8 cellular contexts compared by ENCODE assay signal in the genomic region with DNA sequence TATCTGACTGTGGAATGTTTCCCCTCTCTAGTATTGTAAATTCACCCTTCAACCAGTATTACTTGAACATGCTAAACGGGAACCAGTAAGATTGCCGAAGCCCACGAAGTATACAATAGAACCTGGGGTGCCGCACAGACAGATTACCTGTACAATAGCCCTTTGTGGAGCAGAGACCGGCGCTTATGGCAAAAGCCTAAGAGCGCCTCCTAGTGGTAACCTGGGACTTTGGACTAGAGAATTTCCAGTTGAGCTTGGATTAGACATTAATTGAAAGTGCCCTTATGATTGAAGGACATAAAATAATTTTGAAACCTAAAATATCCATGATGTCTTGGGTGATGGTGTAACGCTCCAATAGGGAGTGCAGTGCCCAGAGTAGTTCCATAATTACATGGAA. TPM values are rescaled to one million over a fixed set of nuclear protein-coding genes. Genes with fewer than 3 reads are reported as not detected.
DNase-seq lines count a peak whose midpoint lies in the region; ATAC-seq and TF ChIP-seq lines count a peak whose summit lies in the region.

No MANE protein-coding gene starts in this region.

- peaks cover 4% of the 10 kb centered on the region for H3K4me1 Mint-ChIP-seq in activated T-helper 17 cell treated with anti-CD3 and anti-CD28 coated beads, Interleukin-2, amount 50 U/mL, for 72 hours
- H3K4me1 Mint-ChIP-seq in type B pancreatic cell (ENCODE audit: unreplicated experiment), result peaks cover 4% of the 10 kb centered on the region

- H3K79me2 ChIP-seq in osteoblast (ENCODE audit: insufficient read depth, low read length), result no peaks in the 10 kb centered on the region

- peak; percentile 63 for DNase-seq in DMS53 treated with DMSO at 0.1 percent for 48 hours (lab: John Stamatoyannopoulos, UW; ENCODE audit: unreplicated experiment)
- DNase-seq in LNCaP clone FGC (ENCODE audit: low read depth), result peak; percentile 22
- no peak for DNase-seq in RWPE1 (ENCODE audit: low spot score)
- DNase-seq in foreskin melanocyte, result peak; percentile 25
- DNase-seq in osteoblast (ENCODE audit: insufficient read length, low spot score, missing footprints), result peak; percentile 66
- DNase-seq in type B pancreatic cell (ENCODE audit: extremely low spot score, unreplicated experiment), result no peak

- ATAC-seq in activated T-helper 17 cell treated with anti-CD3 and anti-CD28 coated beads, Interleukin-2, amount 50 U/mL, for 72 hours (replicated peaks), result peak; percentile 64
- no peak for ATAC-seq in HG03139 (IDR thresholded peaks at IDR 0.05; ENCODE audit: unreplicated experiment)

- peak overlapping the region; percentile 33 for H3K27ac Mint-ChIP-seq in activated T-helper 17 cell treated with anti-CD3 and anti-CD28 coated beads, Interleukin-2, amount 50 U/mL, for 72 hours
- H3K27ac Mint-ChIP-seq in type B pancreatic cell, result no peak overlapping the region

- CTCF ChIA-PET in RWPE1 (lab: Yijun Ruan, JAX), result interaction anchor here (0.6 to 1.0 kb wide), 4 partner anchors 10 to 156 kb away, joined by 3 read pairs; no protein-coding TSS in a partner anchor

- POLR2A ChIA-PET in RWPE1 (lab: Yijun Ruan, JAX; ENCODE audit: low non-redundant PET), result no interaction called here

- H3K4me2 ChIP-seq in osteoblast (ENCODE audit: insufficient read depth, low read length), result no peak overlapping the region

- H3K9me3 ChIP-seq in osteoblast (ENCODE audit: low read depth, low read length), result no peaks in the 10 kb centered on the region

- H3K27ac ChIP-seq in RWPE1 (no peak overlapping the region), osteoblast (ENCODE audit: low read depth, low read length) (no peak overlapping the region)

- no peaks in the 10 kb centered on the region for H3K27me3 ChIP-seq in osteoblast (ENCODE audit: insufficient read depth, low read length)

- no peaks in the 10 kb centered on the region for H3K36me3 Mint-ChIP-seq in activated T-helper 17 cell treated with anti-CD3 and anti-CD28 coated beads, Interleukin-2, amount 50 U/mL, for 72 hours (ENCODE audit: low read depth)
- H3K36me3 Mint-ChIP-seq in type B pancreatic cell, result no peaks in the 10 kb centered on the region

- no peaks in the 10 kb centered on the region for H3K36me3 ChIP-seq in osteoblast (ENCODE audit: insufficient read depth, low read length)

- no peaks in the 10 kb centered on the region for H4K20me1 ChIP-seq in osteoblast (ENCODE audit: insufficient read depth, low read length)

- H2AFZ ChIP-seq in osteoblast (ENCODE audit: low read length), result no peak overlapping the region

- no peaks in the 10 kb centered on the region for H3K4me1 ChIP-seq in osteoblast (ENCODE audit: insufficient read depth, low read length)

- no peaks in the 10 kb centered on the region for H3K9me3 Mint-ChIP-seq in activated T-helper 17 cell treated with anti-CD3 and anti-CD28 coated beads, Interleukin-2, amount 50 U/mL, for 72 hours
- H3K9me3 Mint-ChIP-seq in type B pancreatic cell, result peaks cover 4% of the 10 kb centered on the region

- TF ChIP-seq CTCF in LNCaP clone FGC (IDR thresholded peaks at IDR 0.05; ENCODE audit: control insufficient read depth, extremely low read depth, insufficient read depth), result peak; percentile 60
- TF ChIP-seq CTCF in RWPE1 (conservative IDR thresholded peaks at IDR 0.05; ENCODE audit: low read depth), result peak; percentile 34
- peak; percentile 77 for TF ChIP-seq CTCF in osteoblast (IDR thresholded peaks at IDR 0.05; ENCODE audit: extremely low read depth, low read depth, low read length)
- peak; percentile 87 for TF ChIP-seq CTCF in type B pancreatic cell (conservative IDR thresholded peaks at IDR 0.05)

- no peaks in the 10 kb centered on the region for H3K27me3 Mint-ChIP-seq in activated T-helper 17 cell treated with anti-CD3 and anti-CD28 coated beads, Interleukin-2, amount 50 U/mL, for 72 hours
- no peaks in the 10 kb centered on the region for H3K27me3 Mint-ChIP-seq in type B pancreatic cell

- H3K4me3 Mint-ChIP-seq in activated T-helper 17 cell treated with anti-CD3 and anti-CD28 coated beads, Interleukin-2, amount 50 U/mL, for 72 hours, result no peak overlapping the region
- H3K4me3 Mint-ChIP-seq in type B pancreatic cell, result no peak overlapping the region

- H3K4me3 ChIP-seq in LNCaP clone FGC (ENCODE audit: low read depth, low read length) (no peak overlapping the region), osteoblast (ENCODE audit: insufficient read depth, low read length) (no peak overlapping the region)

RNA-seq across cellular contexts. Expression of a gene that starts 14.1 kb away (rescaled TPM):
- 1 to 10 TPM in 1 of 2 donors, under 1 TPM in 1; 0.71 to 3.1 TPM for total RNA-seq in activated T-helper 17 cell treated with anti-CD3 and anti-CD28 coated beads, Interleukin-2, amount 50 U/mL, for 72 hours
- total RNA-seq in osteoblast (under 0.01 TPM in 1 of 2 replicates, not detected in the other), type B pancreatic cell (ENCODE audit: low replicate concordance) (0.14 and 0.58 TPM in 2 replicates)

Comparison
In these comparisons a context has a peak if more than half of its experiments do, and no peak if none do; other contexts are left out.
1. DNase-seq: peak in DMS53 treated with DMSO at 0.1 percent for 48 hours (single experiment), LNCaP clone FGC (single experiment), foreskin melanocyte (single experiment) and osteoblast (single experiment); none in RWPE1 (single experiment) and type B pancreatic cell (single experiment).
2. CTCF ChIP-seq: peak in every context shown above with its lines; median percentile 87 in type B pancreatic cell; 77 in osteoblast; 60 in LNCaP clone FGC; 34 in RWPE1.